8 cellular contexts compared by ENCODE assay signal in the genomic region with DNA sequence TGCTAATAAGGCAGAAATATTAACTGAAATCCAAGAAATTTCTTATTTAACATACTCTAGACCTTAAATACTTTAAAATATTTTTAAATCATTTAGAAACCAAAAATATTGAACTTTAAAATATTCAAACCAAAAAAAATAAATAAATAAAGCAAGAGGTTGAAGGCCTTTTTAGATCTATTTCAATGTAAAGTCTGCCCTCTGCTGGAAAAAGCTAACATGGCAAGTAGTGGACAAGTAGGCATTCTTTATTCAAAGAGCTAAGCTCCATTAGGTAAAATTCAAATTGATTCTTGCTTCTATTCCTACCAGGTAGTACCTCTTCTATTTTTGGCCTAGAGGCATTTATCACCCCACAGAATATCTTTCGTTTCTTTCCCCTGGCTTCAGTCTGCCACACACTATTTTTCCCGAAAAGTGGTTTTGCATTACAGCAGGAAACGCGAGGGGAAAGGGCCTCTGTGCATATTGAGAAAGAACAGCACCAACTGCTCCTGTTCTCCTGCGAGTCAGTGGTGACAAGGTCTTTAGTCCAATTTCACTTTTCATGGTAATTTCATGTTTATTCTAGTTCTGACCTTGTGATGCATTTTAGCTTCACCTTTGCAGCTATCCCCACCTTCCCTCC. TPM values are rescaled to one million over a fixed set of nuclear protein-coding genes. Genes with fewer than 3 reads are reported as not detected.
DNase-seq lines count a peak whose midpoint lies in the region; ATAC-seq and TF ChIP-seq lines count a peak whose summit lies in the region.

No MANE protein-coding gene starts in this region.

- no peak for DNase-seq in Right ventricle myocardium superior
- no peak for DNase-seq in cardiac septum (ENCODE audit: low spot score)
- peak; percentile 49 for DNase-seq in NCI-H146 (lab: John Stamatoyannopoulos, UW)
- peak; percentile 23 for DNase-seq in T-helper 22 cell (ENCODE audit: low read depth)
- DNase-seq in effector CD4-positive, alpha-beta T cell = peak; percentile 59
- DNase-seq in mucosa of gallbladder (ENCODE audit: low spot score) = peak; percentile 87
- DNase-seq in transverse colon = peak; percentile 58

- no peaks in the 10 kb centered on the region for H3K27me3 ChIP-seq in transverse colon

- peak; percentile 78 to 86 (median 81) for TF ChIP-seq CTCF in transverse colon (IDR thresholded peaks at IDR 0.05)

- 62 to 68% methylated on average over 5 of the region's 5 CpGs for WGBS in transverse colon (ENCODE audit: low coverage in 1 of 2), 2 donors

- ATAC-seq in Right ventricle myocardium superior (ENCODE audit: poor library complexity) (peak; percentile 64), HG02588 (IDR thresholded peaks at IDR 0.05; ENCODE audit: unreplicated experiment) (peak; percentile 64)

- H3K36me3 ChIP-seq in transverse colon = peaks cover 0 to 1% (median 0%) of the 10 kb centered on the region in 4 donors

- TF ChIP-seq POLR2A in transverse colon (IDR thresholded peaks at IDR 0.05) = no peak

- in situ Hi-C loops in transverse colon (cut with MboI; ENCODE audit: low pct_ligation_motif_present in 1 of 4, low pct_unique_long_range_greater_than_20kb in 1 of 4, low sequenced_read_pairs in 3 of 4) = loop anchor here in 3 of 4 donors (5.0 to 10.0 kb wide), 3 partner anchors 73 to 146 kb away; a partner anchor contains a TSS

- H3K4me1 ChIP-seq in transverse colon = no peaks in the 10 kb centered on the region

- no peaks in the 10 kb centered on the region for H3K9me3 ChIP-seq in transverse colon

- no peak for TF ChIP-seq EP300 in transverse colon (IDR thresholded peaks at IDR 0.05; ENCODE audit: low read depth)

- H3K27ac ChIP-seq in transverse colon = no peak overlapping the region

- no peak overlapping the region for H3K4me3 ChIP-seq in transverse colon

- intact Hi-C loops in Right ventricle myocardium superior (cut with DNase I) (loop anchor here (5.0 to 10.0 kb wide), 2 partner anchors 76 to 143 kb away; a partner anchor contains a TSS), cardiac septum (cut with DNase I) (loop anchor here (1.0 to 10.0 kb wide), 2 partner anchors 77 to 713 kb away; no protein-coding TSS in a partner anchor), transverse colon (cut with DNase I; ENCODE audit: low total_unique reads) (loop anchor here (2.0 kb wide), 1 partner anchor 77 kb away; no protein-coding TSS in a partner anchor)

RNA-seq across cellular contexts. Expression of a gene that starts 20.4 kb away (rescaled TPM):
- 5.3 TPM for total RNA-seq in Right ventricle myocardium superior
- total RNA-seq in cardiac septum = 4.4 TPM
- 15.9 TPM for total RNA-seq in mucosa of gallbladder
- 100 to 1,000 TPM in 1 of 4 donors, 10 to 100 TPM in 3; 23.1 to 133 (median 29.5) TPM for total RNA-seq in transverse colon

RNA-seq across cellular contexts. Expression of a gene that starts 45.9 kb away (rescaled TPM):
- total RNA-seq in Right ventricle myocardium superior (7.6 TPM), cardiac septum (7.3 TPM), mucosa of gallbladder (37.4 TPM), transverse colon (10 to 100 TPM in 2 of 4 donors, 1 to 10 TPM in 1, not detected in 1; 7.5 to 25.8 (median 18.4) TPM)

RNA-seq across cellular contexts. Expression of a gene that starts 54.8 kb away (rescaled TPM):
- total RNA-seq in Right ventricle myocardium superior = 0.62 TPM
- total RNA-seq in cardiac septum = 10.4 TPM
- total RNA-seq in mucosa of gallbladder = 1.8 TPM
- 1 to 10 TPM in 3 of 4 donors, not detected in 1; 1.4 to 3.5 (median 2.0) TPM for total RNA-seq in transverse colon

Comparison
In these comparisons a context has a peak if more than half of its experiments do, and no peak if none do; other contexts are left out.
1. DNase-seq: peak in NCI-H146 (single experiment), T-helper 22 cell (single experiment), effector CD4-positive, alpha-beta T cell (single experiment), mucosa of gallbladder (single experiment) and transverse colon (single experiment); none in Right ventricle myocardium superior (single experiment) and cardiac septum (single experiment).